Comparison of ENCODE assay signal across 8 cellular contexts in genomic region chr5:122415481-122416120, GRCh38.
DNase-seq lines count a peak whose midpoint lies in the region; ATAC-seq and TF ChIP-seq lines count a peak whose summit lies in the region.

No MANE protein-coding gene starts in this region.

- H3K4me1 ChIP-seq in Caco-2 (peaks cover 15% of the 10 kb centered on the region), adipocyte (ENCODE audit: control insufficient read depth, insufficient read depth, low read length) (no peaks in the 10 kb centered on the region), left ventricle myocardium inferior (no peaks in the 10 kb centered on the region)

- H3K36me3 Mint-ChIP-seq in Caco-2 (ENCODE audit: insufficient read depth, unreplicated experiment): no peaks in the 10 kb centered on the region

- POLR2A ChIA-PET in Caco-2 (lab: Charles Lee): no interaction called here

- H3K4me3 Mint-ChIP-seq in Caco-2 (ENCODE audit: unreplicated experiment): no peak overlapping the region

- ATAC-seq in GM18873 (IDR thresholded peaks at IDR 0.05; ENCODE audit: low FRiP score, unreplicated experiment): peak; percentile 71
- peak; percentile 77 for ATAC-seq in HG03039 (IDR thresholded peaks at IDR 0.05; ENCODE audit: unreplicated experiment)

- peaks cover 3% of the 10 kb centered on the region for H3K27me3 Mint-ChIP-seq in Caco-2 (ENCODE audit: insufficient read depth, unreplicated experiment)

- H3K4me1 Mint-ChIP-seq in Caco-2 (ENCODE audit: low read depth, unreplicated experiment): peaks cover 9% of the 10 kb centered on the region

- no peaks in the 10 kb centered on the region for H3K9me3 Mint-ChIP-seq in Caco-2 (ENCODE audit: unreplicated experiment)

- BruUV-seq in Caco-2 (replicated peaks; lab: Mats Ljungman, UMichigan): no TSS peak

- no peak overlapping the region for H3K27ac Mint-ChIP-seq in Caco-2 (ENCODE audit: unreplicated experiment)

- H3K27me3 ChIP-seq in Caco-2 (replicated peaks; ENCODE audit: control insufficient read depth, insufficient read depth, low read length) (no peaks in the 10 kb centered on the region), adipocyte (replicated peaks; ENCODE audit: control insufficient read depth, insufficient read depth, low read length) (no peaks in the 10 kb centered on the region), left ventricle myocardium inferior (ENCODE audit: low read depth) (peaks cover 12% of the 10 kb centered on the region)

- H3K9ac ChIP-seq in adipocyte (ENCODE audit: low read length): no peak overlapping the region

- CTCF ChIA-PET in Caco-2 (lab: Charles Lee): interaction anchor here (0.6 to 1.6 kb wide), 3 partner anchors 218 to 225 kb away, joined by 4 to 9 read pairs (median 4); no protein-coding TSS in a partner anchor

- intact Hi-C loops in Caco-2 (cut with micrococcal nuclease; ENCODE audit: unreplicated experiment): loop anchor here (1.0 to 5.0 kb wide), 6 partner anchors 63 to 222 kb away; partner anchors contain the start of gene SNCAIP
- intact Hi-C loops in left ventricle myocardium inferior (cut with micrococcal nuclease): loop anchor here (5.0 kb wide), 1 partner anchor 218 kb away; no protein-coding TSS in a partner anchor

- H3K27ac ChIP-seq in left ventricle myocardium inferior (replicated peaks): no peak overlapping the region

- H3K9me3 ChIP-seq in Caco-2 (no peaks in the 10 kb centered on the region), adipocyte (ENCODE audit: control insufficient read depth, low read length) (no peaks in the 10 kb centered on the region), left ventricle myocardium inferior (replicated peaks) (no peaks in the 10 kb centered on the region)

- DNase-seq in Caco-2: peak; percentile 70 to 74
- peak; percentile 51 for DNase-seq in NCI-H146 (lab: John Stamatoyannopoulos, UW)
- DNase-seq in adipocyte (ENCODE audit: low read depth): peak; percentile 87
- DNase-seq in left ventricle myocardium inferior: peak; percentile 27
- peak; percentile 72 for DNase-seq in renal cortical epithelial cell (ENCODE audit: low read depth)
- no peak for DNase-seq in activated CD8-positive, alpha-beta memory T cell treated with anti-CD3 and anti-CD28 coated beads, Interleukin-2, amount 50 U/mL, for 4 hours

- H3K36me3 ChIP-seq in Caco-2 (ENCODE audit: control insufficient read depth, insufficient read depth, low read length) (no peaks in the 10 kb centered on the region), adipocyte (ENCODE audit: control insufficient read depth, insufficient read depth, low read length, severe bottlenecking) (no peaks in the 10 kb centered on the region), left ventricle myocardium inferior (no peaks in the 10 kb centered on the region)

- H3K4me3 ChIP-seq in Caco-2 (ENCODE audit: low read depth, low read length) (no peak overlapping the region), adipocyte (ENCODE audit: low read length) (no peak overlapping the region), left ventricle myocardium inferior (no peak overlapping the region)

- TF ChIP-seq CTCF in Caco-2 (IDR thresholded peaks at IDR 0.05; ENCODE audit: insufficient read depth in 1 of 2, low read depth in 1 of 2, low read length in 1 of 2, severe bottlenecking in 1 of 2, unreplicated experiment in 1 of 2) (peak; percentile 73 to 87), left ventricle myocardium inferior (IDR thresholded peaks at IDR 0.05; ENCODE audit: borderline replicate concordance) (peak; percentile 82)
